Comparison of ENCODE assay signal across 27 cellular contexts in genomic region chr1:84768634-84769033, GRCh38.
DNase-seq lines count a peak whose midpoint lies in the region; ATAC-seq, FAIRE-seq and TF ChIP-seq lines count a peak whose summit lies in the region.
"Had no signal": no experiment of that assay in that cellular context is flagged by ENCODE, and none has a peak within 500 bp of the region (broad histone marks: within the 10 kb centered on the region; RNA-seq: fewer than 3 reads in every experiment).

No MANE protein-coding gene starts in this region.

- H2BK12ac ChIP-seq in H1 (ENCODE audit: low read depth, low read length) = no peak overlapping the region

- H3K23me2 ChIP-seq in H1 (ENCODE audit: low read depth, low read length) = peaks cover 3% of the 10 kb centered on the region; the same call in 1 of the 2 replicates

- no peaks in the 10 kb centered on the region for H4K20me1 ChIP-seq in H1 (replicated peaks in 1 of 2; ENCODE audit: control insufficient read depth in 1 of 2, insufficient read depth in 2 of 2, low read length in 2 of 2)
- H4K20me1 ChIP-seq: BLaER1 treated with 17β-estradiol and CSF1 and Interleukin-3, amounts not matched to agents 10 nM and 100 nM had no signal

- TF ChIP-seq CTCF in D721Med (IDR thresholded peaks at IDR 0.05; ENCODE audit: insufficient read depth, missing control alignments) = no peak
- no peak for TF ChIP-seq CTCF in HEK293 (tag by site-specific recombination; IDR thresholded peaks at IDR 0.05)
- TF ChIP-seq CTCF in H1 (IDR thresholded peaks at IDR 0.05; ENCODE audit: control extremely low read depth in 1 of 3, insufficient read depth in 1 of 3, low read depth in 1 of 3, low read length in 3 of 3) = no peak
- TF ChIP-seq CTCF in HFFc6 (IDR thresholded peaks at IDR 0.05) = no peak
- no peak for TF ChIP-seq CTCF in psoas muscle (IDR thresholded peaks at IDR 0.05)

- ATAC-seq in psoas muscle = no peak
- ATAC-seq: A549; CD8-positive, alpha-beta T cell; GM12878 had no signal

- H3K36me3 Mint-ChIP-seq in HFFc6 (ENCODE audit: low read depth) = no peaks in the 10 kb centered on the region
- H3K36me3 Mint-ChIP-seq: CD8-positive, alpha-beta T cell had no signal

- no peak for TF ChIP-seq EP300 in H1 (IDR thresholded peaks at IDR 0.05; ENCODE audit: borderline replicate concordance in 1 of 2, low read depth in 2 of 2, low read length in 2 of 2)

- H3K9ac ChIP-seq in H1 (replicated peaks in 1 of 4; ENCODE audit: extremely low read depth in 1 of 4, low read depth in 3 of 4, low read length in 3 of 4) = no peak overlapping the region
- H3K9ac ChIP-seq: BLaER1 treated with 17β-estradiol and CSF1 and Interleukin-3, amounts not matched to agents 10 nM and 100 nM had no signal

- H4K5ac ChIP-seq in H1 (ENCODE audit: insufficient read length, low read depth, low read length) = no peak overlapping the region

- H3K14ac ChIP-seq in H1 (ENCODE audit: insufficient read length) = no peak overlapping the region

- H2BK20ac ChIP-seq in H1 (ENCODE audit: low read length) = no peak overlapping the region

- H3K4me1 ChIP-seq in HEK293 (ENCODE audit: control insufficient read depth, insufficient read depth, low read length) (no peaks in the 10 kb centered on the region), H1 (replicated peaks in 1 of 4; ENCODE audit: control insufficient read depth in 3 of 4, insufficient read depth in 4 of 4, low read length in 3 of 4) (peaks cover 3 to 12% (median 7%) of the 10 kb centered on the region in 4 experiments; a peak in 6 of 7 replicates), psoas muscle (no peaks in the 10 kb centered on the region)
- H3K4me1 ChIP-seq: A549, Caco-2 had no signal

- FAIRE-seq in D721Med (lab: Jason Lieb, UNC) (peak; percentile 75), HTR-8/SVneo (lab: Jason Lieb, UNC) (peak; percentile 95), H1 (lab: Jason Lieb, UNC) (no peak)
- FAIRE-seq: A549, GM12878, GM19239 had no signal

- no peak overlapping the region for H4K8ac ChIP-seq in H1 (ENCODE audit: extremely low read depth, insufficient read depth, low read length)

- H3K23ac ChIP-seq in H1 (ENCODE audit: insufficient read length) = no peak overlapping the region

- H3K79me2 ChIP-seq in H1 (ENCODE audit: control insufficient read depth in 1 of 2, insufficient read depth in 2 of 2, low read length in 2 of 2) = no peaks in the 10 kb centered on the region

- TF ChIP-seq RAD21 in H1 (IDR thresholded peaks at IDR 0.05 in 1 of 2, conservative IDR thresholded peaks at IDR 0.05 in 1 of 2; ENCODE audit: low read depth in 2 of 2, low read length in 2 of 2) = no peak

- no peak overlapping the region for H3K4me3 Mint-ChIP-seq in HFFc6
- H3K4me3 Mint-ChIP-seq: B cell; CD4-positive, alpha-beta T cell; CD8-positive, alpha-beta T cell had no signal

- H3K27me3 ChIP-seq in H1 (replicated peaks in 1 of 4; ENCODE audit: control insufficient read depth in 3 of 4, extremely low read depth in 1 of 4, insufficient read depth in 3 of 4, low read length in 3 of 4) (no peaks in the 10 kb centered on the region; a peak in 2 of 7 replicates), psoas muscle (ENCODE audit: insufficient read depth in 3 of 3, low read length in 2 of 3) (peaks cover 0 to 14% (median 1%) of the 10 kb centered on the region in 3 donors)
- H3K27me3 ChIP-seq: BLaER1 treated with 17β-estradiol and CSF1 and Interleukin-3, amounts not matched to agents 10 nM and 100 nM had no signal

- POLR2A ChIA-PET in HEK293 (lab: Yijun Ruan, JAX) = no interaction called here
- POLR2A ChIA-PET in H1 (lab: Charles Lee; ENCODE audit: partially characterized antibody) = no interaction called here

- H3K9me3 ChIP-seq in HEK293 (ENCODE audit: control insufficient read depth, insufficient read depth, low read depth, low read length) (no peaks in the 10 kb centered on the region), H1 (ENCODE audit: insufficient read depth in 2 of 2, low read depth in 1 of 2, low read length in 1 of 2) (no peaks in the 10 kb centered on the region), psoas muscle (no peaks in the 10 kb centered on the region)
- H3K9me3 ChIP-seq: A549; BLaER1 treated with 17β-estradiol and CSF1 and Interleukin-3, amounts not matched to agents 10 nM and 100 nM; Caco-2 had no signal

- H2AFZ ChIP-seq in H1 (ENCODE audit: low read length) = no peak overlapping the region

- H3K27ac Mint-ChIP-seq in HFFc6 = no peak overlapping the region
- H3K27ac Mint-ChIP-seq: B cell; CD4-positive, alpha-beta T cell; CD8-positive, alpha-beta T cell had no signal

- no peak overlapping the region for H4K91ac ChIP-seq in H1 (replicated peaks; ENCODE audit: insufficient read length, low read length)

- H3K4me1 Mint-ChIP-seq in HFFc6 (ENCODE audit: low read depth) = peaks cover 23% of the 10 kb centered on the region
- H3K4me1 Mint-ChIP-seq: B cell had no signal

- no peak overlapping the region for H2BK5ac ChIP-seq in H1 (ENCODE audit: low read depth, low read length)

- H3K27ac ChIP-seq in HEK293 (ENCODE audit: extremely low read depth, low read depth, low read length) = no peak overlapping the region
- no peak overlapping the region for H3K27ac ChIP-seq in H1 (ENCODE audit: low read depth, low read length)
- H3K27ac ChIP-seq in psoas muscle = no peak overlapping the region
- H3K27ac ChIP-seq: 22Rv1; A549; BLaER1 treated with 17β-estradiol and CSF1 and Interleukin-3, amounts not matched to agents 10 nM and 100 nM; C4-2B had no signal

- H3K27me3 Mint-ChIP-seq in HFFc6 (ENCODE audit: insufficient read depth) = peaks cover 15% of the 10 kb centered on the region

- no peak overlapping the region for H3K4me3 ChIP-seq in HEK293 (ENCODE audit: low read depth, low read length)
- H3K4me3 ChIP-seq in H1 (ENCODE audit: extremely low read depth in 1 of 4, insufficient read depth in 2 of 4, low read depth in 3 of 4, low read length in 4 of 4) = no peak overlapping the region
- no peak overlapping the region for H3K4me3 ChIP-seq in psoas muscle
- H3K4me3 ChIP-seq: A549; BLaER1 treated with 17β-estradiol and CSF1 and Interleukin-3, amounts not matched to agents 10 nM and 100 nM; GM12878 had no signal

- no peaks in the 10 kb centered on the region for H3K9me3 Mint-ChIP-seq in HFFc6
- H3K9me3 Mint-ChIP-seq: CD4-positive, alpha-beta T cell; CD8-positive, alpha-beta T cell had no signal

- H3K79me1 ChIP-seq in H1 (ENCODE audit: low read depth, low read length) = no peaks in the 10 kb centered on the region

- no peak overlapping the region for H2BK120ac ChIP-seq in H1 (replicated peaks; ENCODE audit: low read depth, low read length)

- no peak for DNase-seq in D721Med (ENCODE audit: insufficient read length, low spot score)
- no peak for DNase-seq in HTR-8/SVneo (ENCODE audit: insufficient read length, low spot score)
- DNase-seq in H1 (ENCODE audit: low read depth in 1 of 2, low spot score in 2 of 2) = no peak
- DNase-seq in HFFc6 = no peak
- no peak for DNase-seq in NCI-H128 (lab: John Stamatoyannopoulos, UW; ENCODE audit: unreplicated experiment)
- DNase-seq in stimulated activated CD4-positive, alpha-beta T cell treated with anti-CD3 and anti-CD28 coated beads, Interleukin-4, amount 100 ng/mL, for 1 hour = no peak
- DNase-seq in psoas muscle = no peak
- DNase-seq: AML-193; Caco-2; Calu3; CD4-positive, alpha-beta T cell; CD8-positive, alpha-beta T cell; DMS 273 treated with DMSO at 0.1 percent for 48 hours; DMS153; DMS53; DMS79; DND-41; EL; GDM1 had no signal

- no peak overlapping the region for H3K18ac ChIP-seq in H1 (ENCODE audit: extremely low read depth, low read length)

- intact Hi-C loops in psoas muscle (cut with DNase I) = loop anchor here in 1 of 2 donors (10.0 kb wide), 1 partner anchor 644 kb away; no protein-coding TSS in a partner anchor

- H3K56ac ChIP-seq in H1 (replicated peaks; ENCODE audit: insufficient read length, low read depth, low read length) = peak overlapping the region; percentile 44

- H2AK5ac ChIP-seq in H1 (ENCODE audit: low read depth, low read length) = no peak overlapping the region

- no peak overlapping the region for H2BK15ac ChIP-seq in H1 (ENCODE audit: low read length)

- no peak overlapping the region for H3K4ac ChIP-seq in H1 (replicated peaks; ENCODE audit: insufficient read length, low read depth, low read length)

- H3K36me3 ChIP-seq in HEK293 (ENCODE audit: control insufficient read depth in 2 of 2, insufficient read depth in 1 of 2, low read length in 2 of 2) = no peaks in the 10 kb centered on the region
- H3K36me3 ChIP-seq in H1 (ENCODE audit: control insufficient read depth in 2 of 4, insufficient read depth in 4 of 4, low read length in 3 of 4) = no peaks in the 10 kb centered on the region
- no peaks in the 10 kb centered on the region for H3K36me3 ChIP-seq in psoas muscle (ENCODE audit: insufficient read depth in 1 of 2, low read depth in 1 of 2)
- H3K36me3 ChIP-seq: BLaER1 treated with 17β-estradiol and CSF1 and Interleukin-3, amounts not matched to agents 10 nM and 100 nM had no signal

- H3K4me2 ChIP-seq in H1 (ENCODE audit: insufficient read depth in 1 of 2, low read depth in 2 of 2, low read length in 2 of 2) = no peak overlapping the region
- H3K4me2 ChIP-seq: A549; BLaER1 treated with 17β-estradiol and CSF1 and Interleukin-3, amounts not matched to agents 10 nM and 100 nM had no signal

- no peak for TF ChIP-seq POLR2A in H1 (IDR thresholded peaks at IDR 0.05; ENCODE audit: control extremely low read depth in 1 of 2, low read depth in 2 of 2, low read length in 2 of 2)

- CTCF ChIA-PET in HEK293 (lab: Yijun Ruan, JAX) = interaction anchor here (0.6 to 1.6 kb wide), 3 partner anchors 14 to 37 kb away, joined by 3 to 6 read pairs (median 4); no protein-coding TSS in a partner anchor
- CTCF ChIA-PET in H1 (lab: Charles Lee; ENCODE audit: partially characterized antibody) = interaction anchor here (0.7 to 1.9 kb wide), 3 partner anchors 10 to 166 kb away, joined by 3 to 5 read pairs (median 3); no protein-coding TSS in a partner anchor

TF ChIP-seq in H1, 55 proteins besides CTCF, POLR2A, EP300 and RAD21 (continues in another document):
- TF ChIP-seq KDM4A (IDR thresholded peaks at IDR 0.05; ENCODE audit: low read depth, low read length, severe bottlenecking) (no peak), POU5F1 (IDR thresholded peaks at IDR 0.05; ENCODE audit: low read depth, low read length) (no peak), KDM1A (IDR thresholded peaks at IDR 0.05; ENCODE audit: borderline replicate concordance, low read length) (no peak), RBBP5 (IDR thresholded peaks at IDR 0.05; ENCODE audit: borderline replicate concordance, low read depth, low read length) (no peak), CHD1 (IDR thresholded peaks at IDR 0.05; ENCODE audit: low read depth, low read length) (no peak), RNF2 (IDR thresholded peaks at IDR 0.05; ENCODE audit: borderline replicate concordance, low read depth, low read length, missing control alignments, poor library complexity, severe bottlenecking) (no peak), SP2 (IDR thresholded peaks at IDR 0.05; ENCODE audit: low read length) (no peak), YY1 (IDR thresholded peaks at IDR 0.05; ENCODE audit: low read depth, low read length) (no peak), E2F6 (IDR thresholded peaks at IDR 0.05) (no peak)
